1 cellular context compared by ENCODE assay signal in the genomic region with DNA sequence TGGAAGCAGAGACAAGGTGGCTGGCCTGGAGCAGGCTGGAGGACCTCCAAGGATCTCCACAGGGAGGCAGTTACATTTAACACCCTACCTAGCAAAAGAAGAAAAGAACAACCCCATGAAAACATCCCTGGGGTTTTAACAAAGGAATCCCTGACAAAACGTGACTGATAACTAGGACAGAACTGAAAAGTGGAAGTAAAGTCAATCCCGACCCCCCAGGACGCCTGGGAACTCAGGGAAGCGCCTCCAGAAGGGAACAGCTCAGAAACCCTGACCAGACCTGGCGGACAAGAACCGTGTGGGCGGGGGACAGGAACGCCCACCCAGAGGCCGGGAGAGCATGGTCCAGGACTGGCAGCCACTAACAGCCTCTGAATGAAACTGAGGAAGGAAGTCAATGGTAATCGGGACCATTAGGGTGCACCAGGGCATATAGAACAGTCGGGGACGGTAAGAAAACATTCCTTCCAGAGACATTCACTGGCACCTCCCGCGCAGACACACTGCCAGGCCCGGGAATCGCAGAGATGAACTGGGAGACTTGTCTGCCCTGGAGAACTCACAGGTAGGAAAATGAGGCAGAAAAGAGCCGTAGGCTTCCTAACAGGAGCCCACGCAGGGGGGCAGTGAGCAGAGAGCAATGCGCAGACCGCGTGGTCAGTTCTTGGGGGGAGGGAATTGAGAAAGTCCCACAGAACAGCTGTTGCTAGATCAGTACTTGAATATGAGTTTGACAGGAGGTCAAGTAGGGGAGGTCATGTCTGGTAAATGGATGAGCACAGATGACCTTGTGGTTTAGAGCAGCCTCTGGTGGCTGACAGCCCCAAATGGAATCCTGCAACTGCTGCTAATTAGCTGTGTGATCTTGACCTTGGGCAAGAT.
TF ChIP-seq lines count a peak whose summit lies in the region.

No MANE protein-coding gene starts in this region.

TF ChIP-seq in HepG2, 621 proteins besides CTCF, POLR2A, EP300 and RAD21 (continued from another document and continues in another):
- TF ChIP-seq, protein P1, sequence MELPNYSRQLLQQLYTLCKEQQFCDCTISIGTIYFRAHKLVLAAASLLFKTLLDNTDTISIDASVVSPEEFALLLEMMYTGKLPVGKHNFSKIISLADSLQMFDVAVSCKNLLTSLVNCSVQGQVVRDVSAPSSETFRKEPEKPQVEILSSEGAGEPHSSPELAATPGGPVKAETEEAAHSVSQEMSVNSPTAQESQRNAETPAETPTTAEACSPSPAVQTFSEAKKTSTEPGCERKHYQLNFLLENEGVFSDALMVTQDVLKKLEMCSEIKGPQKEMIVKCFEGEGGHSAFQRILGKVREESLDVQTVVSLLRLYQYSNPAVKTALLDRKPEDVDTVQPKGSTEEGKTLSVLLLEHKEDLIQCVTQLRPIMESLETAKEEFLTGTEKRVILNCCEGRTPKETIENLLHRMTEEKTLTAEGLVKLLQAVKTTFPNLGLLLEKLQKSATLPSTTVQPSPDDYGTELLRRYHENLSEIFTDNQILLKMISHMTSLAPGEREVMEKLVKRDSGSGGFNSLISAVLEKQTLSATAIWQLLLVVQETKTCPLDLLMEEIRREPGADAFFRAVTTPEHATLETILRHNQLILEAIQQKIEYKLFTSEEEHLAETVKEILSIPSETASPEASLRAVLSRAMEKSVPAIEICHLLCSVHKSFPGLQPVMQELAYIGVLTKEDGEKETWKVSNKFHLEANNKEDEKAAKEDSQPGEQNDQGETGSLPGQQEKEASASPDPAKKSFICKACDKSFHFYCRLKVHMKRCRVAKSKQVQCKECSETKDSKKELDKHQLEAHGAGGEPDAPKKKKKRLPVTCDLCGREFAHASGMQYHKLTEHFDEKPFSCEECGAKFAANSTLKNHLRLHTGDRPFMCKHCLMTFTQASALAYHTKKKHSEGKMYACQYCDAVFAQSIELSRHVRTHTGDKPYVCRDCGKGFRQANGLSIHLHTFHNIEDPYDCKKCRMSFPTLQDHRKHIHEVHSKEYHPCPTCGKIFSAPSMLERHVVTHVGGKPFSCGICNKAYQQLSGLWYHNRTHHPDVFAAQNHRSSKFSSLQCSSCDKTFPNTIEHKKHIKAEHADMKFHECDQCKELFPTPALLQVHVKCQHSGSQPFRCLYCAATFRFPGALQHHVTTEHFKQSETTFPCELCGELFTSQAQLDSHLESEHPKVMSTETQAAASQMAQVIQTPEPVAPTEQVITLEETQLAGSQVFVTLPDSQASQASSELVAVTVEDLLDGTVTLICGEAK (IDR thresholded peaks at IDR 0.05) = no peak
- TF ChIP-seq, protein P1 (CRISPR knock-in tag; IDR thresholded peaks at IDR 0.05) = peak; percentile 15; the same call in 1 of the 2 replicates
- TF ChIP-seq ZNF614 (CRISPR knock-in tag; IDR thresholded peaks at IDR 0.05; ENCODE audit: borderline replicate concordance) = peak; percentile 45; the same call in 1 of the 2 replicates
- TF ChIP-seq, protein P2, sequence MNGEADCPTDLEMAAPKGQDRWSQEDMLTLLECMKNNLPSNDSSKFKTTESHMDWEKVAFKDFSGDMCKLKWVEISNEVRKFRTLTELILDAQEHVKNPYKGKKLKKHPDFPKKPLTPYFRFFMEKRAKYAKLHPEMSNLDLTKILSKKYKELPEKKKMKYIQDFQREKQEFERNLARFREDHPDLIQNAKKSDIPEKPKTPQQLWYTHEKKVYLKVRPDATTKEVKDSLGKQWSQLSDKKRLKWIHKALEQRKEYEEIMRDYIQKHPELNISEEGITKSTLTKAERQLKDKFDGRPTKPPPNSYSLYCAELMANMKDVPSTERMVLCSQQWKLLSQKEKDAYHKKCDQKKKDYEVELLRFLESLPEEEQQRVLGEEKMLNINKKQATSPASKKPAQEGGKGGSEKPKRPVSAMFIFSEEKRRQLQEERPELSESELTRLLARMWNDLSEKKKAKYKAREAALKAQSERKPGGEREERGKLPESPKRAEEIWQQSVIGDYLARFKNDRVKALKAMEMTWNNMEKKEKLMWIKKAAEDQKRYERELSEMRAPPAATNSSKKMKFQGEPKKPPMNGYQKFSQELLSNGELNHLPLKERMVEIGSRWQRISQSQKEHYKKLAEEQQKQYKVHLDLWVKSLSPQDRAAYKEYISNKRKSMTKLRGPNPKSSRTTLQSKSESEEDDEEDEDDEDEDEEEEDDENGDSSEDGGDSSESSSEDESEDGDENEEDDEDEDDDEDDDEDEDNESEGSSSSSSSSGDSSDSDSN (CRISPR knock-in tag; IDR thresholded peaks at IDR 0.05) = peak; percentile 25; the same call in 1 of the 2 replicates
- peak; percentile 85; the same call in 1 of the 2 replicates for TF ChIP-seq FOXJ3 (CRISPR knock-in tag; IDR thresholded peaks at IDR 0.05; ENCODE audit: borderline replicate concordance)
- TF ChIP-seq ZFP90 (CRISPR knock-in tag; IDR thresholded peaks at IDR 0.05; ENCODE audit: borderline replicate concordance) = 0 out of 2 replicates have a peak, but pooled peaks have one; percentile 54
- TF ChIP-seq ZFP62 (CRISPR knock-in tag; IDR thresholded peaks at IDR 0.05) = no peak
- TF ChIP-seq MIXL1 (CRISPR knock-in tag; IDR thresholded peaks at IDR 0.05) = peak; percentile 85; the same call in 1 of the 2 replicates
- peak; percentile 69 for TF ChIP-seq TARDBP (CRISPR knock-in tag; IDR thresholded peaks at IDR 0.05)
- 0 out of 2 replicates have a peak, but pooled peaks have one; percentile 54 for TF ChIP-seq ZZZ3 (CRISPR knock-in tag; IDR thresholded peaks at IDR 0.05; ENCODE audit: borderline replicate concordance)
- TF ChIP-seq STAT5B (CRISPR knock-in tag; IDR thresholded peaks at IDR 0.05) = peak; percentile 53; the same call in 1 of the 2 replicates
- TF ChIP-seq ZNF331 (CRISPR knock-in tag; IDR thresholded peaks at IDR 0.05) = peak; percentile 72; the same call in 1 of the 2 replicates
- TF ChIP-seq, protein P3, sequence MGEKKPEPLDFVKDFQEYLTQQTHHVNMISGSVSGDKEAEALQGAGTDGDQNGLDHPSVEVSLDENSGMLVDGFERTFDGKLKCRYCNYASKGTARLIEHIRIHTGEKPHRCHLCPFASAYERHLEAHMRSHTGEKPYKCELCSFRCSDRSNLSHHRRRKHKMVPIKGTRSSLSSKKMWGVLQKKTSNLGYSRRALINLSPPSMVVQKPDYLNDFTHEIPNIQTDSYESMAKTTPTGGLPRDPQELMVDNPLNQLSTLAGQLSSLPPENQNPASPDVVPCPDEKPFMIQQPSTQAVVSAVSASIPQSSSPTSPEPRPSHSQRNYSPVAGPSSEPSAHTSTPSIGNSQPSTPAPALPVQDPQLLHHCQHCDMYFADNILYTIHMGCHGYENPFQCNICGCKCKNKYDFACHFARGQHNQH (CRISPR knock-in tag; IDR thresholded peaks at IDR 0.05) = peak; percentile 53; the same call in 1 of the 2 replicates
- TF ChIP-seq ZNF326 (CRISPR knock-in tag; IDR thresholded peaks at IDR 0.05; ENCODE audit: borderline replicate concordance) = no peak
- TF ChIP-seq, protein P4, sequence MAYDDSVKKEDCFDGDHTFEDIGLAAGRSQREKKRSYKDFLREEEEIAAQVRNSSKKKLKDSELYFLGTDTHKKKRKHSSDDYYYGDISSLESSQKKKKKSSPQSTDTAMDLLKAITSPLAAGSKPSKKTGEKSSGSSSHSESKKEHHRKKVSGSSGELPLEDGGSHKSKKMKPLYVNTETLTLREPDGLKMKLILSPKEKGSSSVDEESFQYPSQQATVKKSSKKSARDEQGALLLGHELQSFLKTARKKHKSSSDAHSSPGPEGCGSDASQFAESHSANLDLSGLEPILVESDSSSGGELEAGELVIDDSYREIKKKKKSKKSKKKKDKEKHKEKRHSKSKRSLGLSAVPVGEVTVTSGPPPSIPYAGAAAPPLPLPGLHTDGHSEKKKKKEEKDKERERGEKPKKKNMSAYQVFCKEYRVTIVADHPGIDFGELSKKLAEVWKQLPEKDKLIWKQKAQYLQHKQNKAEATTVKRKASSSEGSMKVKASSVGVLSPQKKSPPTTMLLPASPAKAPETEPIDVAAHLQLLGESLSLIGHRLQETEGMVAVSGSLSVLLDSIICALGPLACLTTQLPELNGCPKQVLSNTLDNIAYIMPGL (CRISPR knock-in tag; IDR thresholded peaks at IDR 0.05; ENCODE audit: borderline replicate concordance in 1 of 2, low read depth in 1 of 2) = peak; percentile 69 to 71; a peak in 3 of 4 replicates
- peak; percentile 55; the same call in 1 of the 2 replicates for TF ChIP-seq ZNF746 (CRISPR knock-in tag; IDR thresholded peaks at IDR 0.05)
- no peak for TF ChIP-seq TAF15 (IDR thresholded peaks at IDR 0.05; ENCODE audit: low read depth, low read length, poor library complexity, severe bottlenecking)
- no peak for TF ChIP-seq DMAP1 (CRISPR knock-in tag; IDR thresholded peaks at IDR 0.05)
- TF ChIP-seq, protein P5, sequence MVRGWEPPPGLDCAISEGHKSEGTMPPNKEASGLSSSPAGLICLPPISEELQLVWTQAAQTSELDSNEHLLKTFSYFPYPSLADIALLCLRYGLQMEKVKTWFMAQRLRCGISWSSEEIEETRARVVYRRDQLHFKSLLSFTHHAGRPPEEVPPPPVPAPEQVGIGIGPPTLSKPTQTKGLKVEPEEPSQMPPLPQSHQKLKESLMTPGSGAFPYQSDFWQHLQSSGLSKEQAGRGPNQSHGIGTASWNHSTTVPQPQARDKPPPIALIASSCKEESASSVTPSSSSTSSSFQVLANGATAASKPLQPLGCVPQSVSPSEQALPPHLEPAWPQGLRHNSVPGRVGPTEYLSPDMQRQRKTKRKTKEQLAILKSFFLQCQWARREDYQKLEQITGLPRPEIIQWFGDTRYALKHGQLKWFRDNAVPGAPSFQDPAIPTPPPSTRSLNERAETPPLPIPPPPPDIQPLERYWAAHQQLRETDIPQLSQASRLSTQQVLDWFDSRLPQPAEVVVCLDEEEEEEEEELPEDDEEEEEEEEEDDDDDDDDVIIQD (CRISPR knock-in tag; IDR thresholded peaks at IDR 0.05; ENCODE audit: low read depth) = 0 out of 2 replicates have a peak, but pooled peaks have one; percentile 4
- TF ChIP-seq LCORL (IDR thresholded peaks at IDR 0.05) = no peak
- TF ChIP-seq LCORL (CRISPR knock-in tag; IDR thresholded peaks at IDR 0.05) = peak; percentile 31
- TF ChIP-seq, protein P6, sequence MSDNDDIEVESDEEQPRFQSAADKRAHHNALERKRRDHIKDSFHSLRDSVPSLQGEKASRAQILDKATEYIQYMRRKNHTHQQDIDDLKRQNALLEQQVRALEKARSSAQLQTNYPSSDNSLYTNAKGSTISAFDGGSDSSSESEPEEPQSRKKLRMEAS (IDR thresholded peaks at IDR 0.05) = peak; percentile 57
- TF ChIP-seq MEIS1 (CRISPR knock-in tag; IDR thresholded peaks at IDR 0.05; ENCODE audit: borderline replicate concordance) = peak; percentile 75
- 0 out of 2 replicates have a peak, but pooled peaks have one; percentile 45 for TF ChIP-seq ZNF773 (CRISPR knock-in tag; IDR thresholded peaks at IDR 0.05; ENCODE audit: borderline replicate concordance)
- TF ChIP-seq GTF3A (CRISPR knock-in tag; conservative IDR thresholded peaks at IDR 0.05) = 0 out of 2 replicates have a peak, but pooled peaks have one; percentile 67
- TF ChIP-seq THAP11 (CRISPR knock-in tag; IDR thresholded peaks at IDR 0.05) = 0 out of 2 replicates have a peak, but pooled peaks have one; percentile 26
- TF ChIP-seq, protein P7, sequence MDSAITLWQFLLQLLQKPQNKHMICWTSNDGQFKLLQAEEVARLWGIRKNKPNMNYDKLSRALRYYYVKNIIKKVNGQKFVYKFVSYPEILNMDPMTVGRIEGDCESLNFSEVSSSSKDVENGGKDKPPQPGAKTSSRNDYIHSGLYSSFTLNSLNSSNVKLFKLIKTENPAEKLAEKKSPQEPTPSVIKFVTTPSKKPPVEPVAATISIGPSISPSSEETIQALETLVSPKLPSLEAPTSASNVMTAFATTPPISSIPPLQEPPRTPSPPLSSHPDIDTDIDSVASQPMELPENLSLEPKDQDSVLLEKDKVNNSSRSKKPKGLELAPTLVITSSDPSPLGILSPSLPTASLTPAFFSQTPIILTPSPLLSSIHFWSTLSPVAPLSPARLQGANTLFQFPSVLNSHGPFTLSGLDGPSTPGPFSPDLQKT (CRISPR knock-in tag; IDR thresholded peaks at IDR 0.05; ENCODE audit: borderline replicate concordance) = no peak
- peak; percentile 68; the same call in 1 of the 2 replicates for TF ChIP-seq ZKSCAN8 (CRISPR knock-in tag; IDR thresholded peaks at IDR 0.05; ENCODE audit: borderline replicate concordance)
- peak; percentile 32; the same call in 1 of the 2 replicates for TF ChIP-seq KDM2A (CRISPR knock-in tag; IDR thresholded peaks at IDR 0.05; ENCODE audit: borderline replicate concordance, low read depth)
- TF ChIP-seq, protein P8, sequence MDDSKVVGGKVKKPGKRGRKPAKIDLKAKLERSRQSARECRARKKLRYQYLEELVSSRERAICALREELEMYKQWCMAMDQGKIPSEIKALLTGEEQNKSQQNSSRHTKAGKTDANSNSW (CRISPR knock-in tag; IDR thresholded peaks at IDR 0.05; ENCODE audit: borderline replicate concordance) = 0 out of 2 replicates have a peak, but pooled peaks have one; percentile 44
- TF ChIP-seq, protein P9, sequence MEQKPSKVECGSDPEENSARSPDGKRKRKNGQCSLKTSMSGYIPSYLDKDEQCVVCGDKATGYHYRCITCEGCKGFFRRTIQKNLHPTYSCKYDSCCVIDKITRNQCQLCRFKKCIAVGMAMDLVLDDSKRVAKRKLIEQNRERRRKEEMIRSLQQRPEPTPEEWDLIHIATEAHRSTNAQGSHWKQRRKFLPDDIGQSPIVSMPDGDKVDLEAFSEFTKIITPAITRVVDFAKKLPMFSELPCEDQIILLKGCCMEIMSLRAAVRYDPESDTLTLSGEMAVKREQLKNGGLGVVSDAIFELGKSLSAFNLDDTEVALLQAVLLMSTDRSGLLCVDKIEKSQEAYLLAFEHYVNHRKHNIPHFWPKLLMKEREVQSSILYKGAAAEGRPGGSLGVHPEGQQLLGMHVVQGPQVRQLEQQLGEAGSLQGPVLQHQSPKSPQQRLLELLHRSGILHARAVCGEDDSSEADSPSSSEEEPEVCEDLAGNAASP (CRISPR knock-in tag; IDR thresholded peaks at IDR 0.05; ENCODE audit: borderline replicate concordance) = peak; percentile 66; the same call in 1 of the 2 replicates
